Comparison of ENCODE assay signal across 17 cellular contexts in the genomic region with DNA sequence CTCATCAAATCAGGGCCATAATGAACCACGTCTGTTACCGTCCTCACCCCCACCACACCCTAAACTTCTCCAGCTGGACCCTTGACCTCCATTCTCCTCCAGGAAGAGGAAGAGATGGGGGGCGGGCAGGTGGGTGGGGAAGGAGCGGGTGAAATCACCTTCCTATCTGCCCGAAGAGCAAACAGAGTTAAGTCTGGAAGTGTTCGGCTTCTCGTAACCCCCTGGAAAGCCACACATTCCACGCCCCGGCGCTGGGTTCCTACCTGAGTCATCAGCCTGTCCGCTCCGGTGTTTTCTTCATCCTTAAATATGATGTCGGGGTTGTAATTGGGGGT. TPM values are rescaled to one million over a fixed set of nuclear protein-coding genes. Genes with fewer than 3 reads are reported as not detected.
DNase-seq lines count a peak whose midpoint lies in the region; ATAC-seq, FAIRE-seq and TF ChIP-seq lines count a peak whose summit lies in the region.
"Had no signal": no experiment of that assay in that cellular context is flagged by ENCODE, and none has a peak within 500 bp of the region (broad histone marks: within the 10 kb centered on the region; RNA-seq: fewer than 3 reads in every experiment).

No MANE protein-coding gene starts in this region.

- H3K9me3 ChIP-seq in lung (ENCODE audit: control insufficient read depth in 2 of 2, insufficient read depth in 1 of 2, low read length in 1 of 2) (peaks cover 0 to 4% of the 10 kb centered on the region in 2 donors), transverse colon (no peaks in the 10 kb centered on the region), adrenal gland (replicated peaks in 1 of 3) (no peaks in the 10 kb centered on the region)
- H3K9me3 ChIP-seq: suprapubic skin had no signal

- H3K27me3 ChIP-seq in bronchial epithelial cell (ENCODE audit: control insufficient read depth, insufficient read depth, low read length) (peaks cover 24% of the 10 kb centered on the region), lung (ENCODE audit: control insufficient read depth, insufficient read depth) (peaks cover 8% of the 10 kb centered on the region), transverse colon (peaks cover 99% of the 10 kb centered on the region), adrenal gland (peaks cover 42% of the 10 kb centered on the region)

- DNase-seq in T-helper 2 cell treated with Interferon-gamma antibody and Interleukin-4, amounts not matched to agents 5 μg/mL and 100 μg/mL, for 36 hours (ENCODE audit: low spot score), result no peak
- DNase-seq in T-helper 2 cell (no peak), bronchial epithelial cell (ENCODE audit: low read depth) (peak; percentile 23), lung (ENCODE audit: low spot score) (no peak), transverse colon (peak; percentile 55), HPDE6-E6E7 (ENCODE audit: extremely low spot score) (no peak), adrenal gland (no peak)
- no peak for DNase-seq in central memory CD4-positive, alpha-beta T cell
- DNase-seq: activated T-cell treated with anti-CD3 and anti-CD28 coated beads, Interleukin-2, amount 50 U/mL, for 24 hours; DND-41 had no signal

- no peaks in the 10 kb centered on the region for H3K9me3 Mint-ChIP-seq in T-helper 2 cell treated with Interferon-gamma antibody and Interleukin-4, amounts not matched to agents 5 μg/mL and 100 μg/mL, for 36 hours
- H3K9me3 Mint-ChIP-seq: activated T-cell treated with anti-CD3 and anti-CD28 coated beads, Interleukin-2, amount 50 U/mL, for 24 hours had no signal

- H3K4me1 Mint-ChIP-seq in T-helper 2 cell treated with Interferon-gamma antibody and Interleukin-4, amounts not matched to agents 5 μg/mL and 100 μg/mL, for 36 hours (ENCODE audit: low read depth), result peaks cover 21% of the 10 kb centered on the region

- intact Hi-C loops in transverse colon (cut with DNase I; ENCODE audit: low total_unique reads) (no loop called here), adrenal gland (cut with DNase I) (loop anchor here in 1 of 2 donors (5.0 kb wide), 2 partner anchors 656 to 736 kb away; no protein-coding TSS in a partner anchor)

- H3K36me3 Mint-ChIP-seq in T-helper 2 cell treated with Interferon-gamma antibody and Interleukin-4, amounts not matched to agents 5 μg/mL and 100 μg/mL, for 36 hours (ENCODE audit: low read depth), result no peaks in the 10 kb centered on the region

- H3K27ac ChIP-seq in lung (ENCODE audit: low read depth in 1 of 2, low read length in 1 of 2), result no peak overlapping the region
- no peak overlapping the region for H3K27ac ChIP-seq in transverse colon
- peak overlapping the region in 1 of 5 donors; percentile 90 for H3K27ac ChIP-seq in adrenal gland
- H3K27ac ChIP-seq: cardiac muscle cell, parathyroid adenoma, suprapubic skin had no signal

- H3K4me1 ChIP-seq in lung (ENCODE audit: control insufficient read depth in 2 of 2, insufficient read depth in 2 of 2, low read length in 2 of 2) (peaks cover 0 to 21% of the 10 kb centered on the region in 2 donors), transverse colon (peaks cover 0 to 58% (median 44%) of the 10 kb centered on the region in 4 donors), adrenal gland (replicated peaks in 1 of 2) (peaks cover 0 to 21% of the 10 kb centered on the region in 2 donors)
- H3K4me1 ChIP-seq: parathyroid adenoma had no signal

- in situ Hi-C loops in transverse colon (cut with MboI; ENCODE audit: low pct_ligation_motif_present in 1 of 4, low pct_unique_long_range_greater_than_20kb in 1 of 4, low sequenced_read_pairs in 3 of 4), result loop anchor here in 2 of 4 donors (10.0 to 25.0 kb wide), 3 partner anchors 651 to 1001 kb away; no protein-coding TSS in a partner anchor

- TF ChIP-seq EP300 in transverse colon (IDR thresholded peaks at IDR 0.05; ENCODE audit: low read depth), result no peak

- TF ChIP-seq CTCF in bronchial epithelial cell (IDR thresholded peaks at IDR 0.05; ENCODE audit: insufficient read depth, low read length, severe bottlenecking) (no peak), lung (IDR thresholded peaks at IDR 0.05; ENCODE audit: control extremely low read depth, extremely low read depth) (no peak), transverse colon (IDR thresholded peaks at IDR 0.05) (no peak), adrenal gland (IDR thresholded peaks at IDR 0.05) (no peak)

- TF ChIP-seq POLR2A in transverse colon (IDR thresholded peaks at IDR 0.05), result no peak
- no peak for TF ChIP-seq POLR2A in adrenal gland (IDR thresholded peaks at IDR 0.05)

- ATAC-seq in lung (ENCODE audit: insufficient read depth, low FRiP score), result peak; percentile 12

- no peak overlapping the region for H3K27ac Mint-ChIP-seq in T-helper 2 cell treated with Interferon-gamma antibody and Interleukin-4, amounts not matched to agents 5 μg/mL and 100 μg/mL, for 36 hours
- H3K27ac Mint-ChIP-seq: activated T-cell treated with anti-CD3 and anti-CD28 coated beads, Interleukin-2, amount 50 U/mL, for 24 hours had no signal

- H3K27me3 Mint-ChIP-seq in T-helper 2 cell treated with Interferon-gamma antibody and Interleukin-4, amounts not matched to agents 5 μg/mL and 100 μg/mL, for 36 hours (ENCODE audit: low read depth), result peaks cover 73% of the 10 kb centered on the region

- H3K36me3 ChIP-seq in bronchial epithelial cell (ENCODE audit: control insufficient read depth, insufficient read depth, low read length) (no peaks in the 10 kb centered on the region), lung (ENCODE audit: control insufficient read depth in 2 of 2, insufficient read depth in 2 of 2, low read length in 2 of 2) (no peaks in the 10 kb centered on the region), transverse colon (no peaks in the 10 kb centered on the region), adrenal gland (replicated peaks in 1 of 2) (no peaks in the 10 kb centered on the region)
- H3K36me3 ChIP-seq: cardiac muscle cell, suprapubic skin had no signal

- 2 to 3% methylated on average over 13 of the region's 13 CpGs for WGBS in lung, 2 donors
- 2% methylated on average over 13 of the region's 13 CpGs; no CpG with 5 or more reads in 1 of the 2 donors for WGBS in transverse colon (ENCODE audit: low coverage in 1 of 2), 2 donors
- 1 to 5% (median 3%) methylated on average over 12 to 13 of the region's 13 CpGs for WGBS in adrenal gland, 4 donors

- no peak for FAIRE-seq in bronchial epithelial cell (lab: Jason Lieb, UNC)
- FAIRE-seq: A204.1, islet of Langerhans, TTC549 had no signal

- H3K4me3 ChIP-seq in bronchial epithelial cell (ENCODE audit: low read depth, low read length), result no peak overlapping the region
- no peak overlapping the region for H3K4me3 ChIP-seq in lung
- peak overlapping the region in 1 of 4 donors; percentile 36 for H3K4me3 ChIP-seq in transverse colon
- peak overlapping the region in 2 of 4 donors; percentile 47 to 77 for H3K4me3 ChIP-seq in adrenal gland
- H3K4me3 ChIP-seq: cardiac muscle cell had no signal

- H3K4me3 Mint-ChIP-seq in T-helper 2 cell treated with Interferon-gamma antibody and Interleukin-4, amounts not matched to agents 5 μg/mL and 100 μg/mL, for 36 hours, result peak overlapping the region; percentile 76

RNA-seq across cellular contexts. Expression of gene SHH, which starts 0.7 kb away (rescaled TPM):
- total RNA-seq in bronchial epithelial cell, result 0.13 TPM in 1 of 2 replicates, not detected in the other
- 1 to 10 TPM; 4.1 to 9.3 TPM for total RNA-seq in lung
- polyA plus RNA-seq in lung, result 1 to 10 TPM; 1.5 to 4.7 TPM
- total RNA-seq in transverse colon, result 1 to 10 TPM in 3 of 4 donors, under 1 TPM in 1; 0.40 to 3.7 (median 2.0) TPM
- 10 to 100 TPM in 5 of 8 donors, 1 to 10 TPM in 3; 3.3 to 38.0 (median 15.2) TPM for total RNA-seq in adrenal gland
- 10 to 100 TPM in 1 of 3 donors, 1 to 10 TPM in 2; 3.0 to 13.7 (median 7.0) TPM for polyA plus RNA-seq in adrenal gland
- total RNA-seq: cardiac muscle cell had no signal
- polyA plus RNA-seq: cardiac muscle cell, fibroblast of lung had no signal

Comparison
In these comparisons a context has a peak if more than half of its experiments do, and no peak if none do; other contexts are left out.
1. DNase-seq: peak in bronchial epithelial cell (single experiment) and transverse colon (single experiment); none in T-helper 2 cell treated with Interferon-gamma antibody and Interleukin-4, amounts not matched to agents 5 μg/mL and 100 μg/mL, for 36 hours (single experiment), T-helper 2 cell (0 of 5), lung (single experiment), HPDE6-E6E7 (single experiment), adrenal gland (0 of 7) and central memory CD4-positive, alpha-beta T cell (single experiment).